Comparison of ENCODE assay signal across 20 cellular contexts in the genomic region with DNA sequence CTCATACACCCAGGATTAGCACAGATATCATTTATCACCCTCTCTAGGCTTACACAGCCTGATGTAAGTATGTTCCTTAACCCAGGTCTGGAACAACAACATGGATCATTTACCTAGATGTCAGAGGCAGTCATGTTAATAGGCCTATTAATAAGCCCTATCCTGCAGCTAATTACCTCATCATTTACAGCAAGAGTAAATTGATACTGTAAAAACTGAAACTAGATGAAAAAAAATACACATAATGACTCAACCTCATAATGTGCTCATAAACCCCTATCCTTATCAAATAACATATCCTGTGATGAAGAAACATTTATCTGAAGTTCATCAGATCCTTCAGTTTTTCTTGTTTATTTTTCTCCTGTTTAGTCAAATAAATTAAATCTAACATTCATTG.
DNase-seq lines count a peak whose midpoint lies in the region; TF ChIP-seq lines count a peak whose summit lies in the region.
"Had no signal": no experiment of that assay in that cellular context is flagged by ENCODE, and none has a peak within 500 bp of the region (broad histone marks: within the 10 kb centered on the region; RNA-seq: fewer than 3 reads in every experiment).

No MANE protein-coding gene starts in this region.

- H3K27ac Mint-ChIP-seq in mesothelial cell of epicardium = no peak overlapping the region
- H3K27ac Mint-ChIP-seq: CD4-positive, alpha-beta memory T cell; HFFc6 had no signal

- H3K9me3 ChIP-seq in adrenal gland (replicated peaks in 1 of 3) (no peaks in the 10 kb centered on the region), BE2C (no peaks in the 10 kb centered on the region)
- H3K9me3 ChIP-seq: A549, BLaER1 had no signal

- TF ChIP-seq POLR2A in adrenal gland (IDR thresholded peaks at IDR 0.05) = no peak

- H3K4me3 ChIP-seq in choroid plexus epithelial cell (ENCODE audit: low read depth, low read length) = no peak overlapping the region
- H3K4me3 ChIP-seq in adrenal gland = no peak overlapping the region
- no peak overlapping the region for H3K4me3 ChIP-seq in BE2C (ENCODE audit: low read depth, low read length)
- H3K4me3 ChIP-seq: A549, BLaER1 had no signal

- peaks cover 15% of the 10 kb centered on the region for H3K4me1 Mint-ChIP-seq in mesothelial cell of epicardium
- H3K4me1 Mint-ChIP-seq: CD4-positive, alpha-beta memory T cell had no signal

- DNase-seq in NCI-H748 (lab: John Stamatoyannopoulos, UW; ENCODE audit: unreplicated experiment) (peak; percentile 8), NCI-H748 treated with DMSO at 0.1 percent for 48 hours (lab: John Stamatoyannopoulos, UW) (no peak), NCI-H2171 treated with DMSO at 0.1 percent for 48 hours (lab: John Stamatoyannopoulos, UW) (peak; percentile 89), choroid plexus epithelial cell (ENCODE audit: low read depth) (peak; percentile 39), adrenal gland (no peak), BE2C (no peak), mesothelial cell of epicardium (ENCODE audit: low spot score in 2 of 2, unreplicated experiment in 2 of 2) (no peak)
- DNase-seq in activated CD8-positive, alpha-beta memory T cell treated with anti-CD3 and anti-CD28 coated beads, Interleukin-2, amount 50 U/mL, for 48 hours = no peak
- DNase-seq: CD4-positive, alpha-beta memory T cell; DMS79; HFFc6; NCI-H1436 treated with DMSO at 0.1 percent for 48 hours; NCI-H2081; NCI-H345; RPMI8226; SIG-M5; T-helper 1 cell had no signal

- intact Hi-C loops in adrenal gland (cut with DNase I) = no loop called here

- no peaks in the 10 kb centered on the region for H3K27me3 ChIP-seq in adrenal gland
- H3K27me3 ChIP-seq in BE2C = no peaks in the 10 kb centered on the region
- H3K27me3 ChIP-seq: BLaER1 had no signal

- TF ChIP-seq CTCF in choroid plexus epithelial cell (conservative IDR thresholded peaks at IDR 0.05; ENCODE audit: low read depth, low read length) (no peak), adrenal gland (IDR thresholded peaks at IDR 0.05) (no peak), BE2C (IDR thresholded peaks at IDR 0.05; ENCODE audit: low read depth, low read length) (no peak), mesothelial cell of epicardium (IDR thresholded peaks at IDR 0.05; ENCODE audit: unreplicated experiment) (no peak)

- no peaks in the 10 kb centered on the region for H3K27me3 Mint-ChIP-seq in mesothelial cell of epicardium (ENCODE audit: low read depth)
- H3K27me3 Mint-ChIP-seq: CD4-positive, alpha-beta memory T cell had no signal

- H3K9me3 Mint-ChIP-seq in mesothelial cell of epicardium = no peaks in the 10 kb centered on the region
- H3K9me3 Mint-ChIP-seq: CD4-positive, alpha-beta memory T cell had no signal

- H3K36me3 ChIP-seq in adrenal gland (replicated peaks in 1 of 2) (no peaks in the 10 kb centered on the region), BE2C (no peaks in the 10 kb centered on the region)
- H3K36me3 ChIP-seq: BLaER1 had no signal

- no peak overlapping the region for H3K4me3 Mint-ChIP-seq in mesothelial cell of epicardium
- H3K4me3 Mint-ChIP-seq: CD4-positive, alpha-beta memory T cell; HFFc6 had no signal

- no peaks in the 10 kb centered on the region for H3K36me3 Mint-ChIP-seq in mesothelial cell of epicardium
- H3K36me3 Mint-ChIP-seq: CD4-positive, alpha-beta memory T cell had no signal

- H3K4me1 ChIP-seq in adrenal gland (replicated peaks in 1 of 2) = no peaks in the 10 kb centered on the region
- peaks cover 19% of the 10 kb centered on the region for H3K4me1 ChIP-seq in BE2C
- H3K4me1 ChIP-seq: A549, BLaER1 had no signal

- H3K27ac ChIP-seq in adrenal gland = no peak overlapping the region
- H3K27ac ChIP-seq: A549, BLaER1, KMS-11 had no signal

Comparison
In these comparisons a context has a peak if more than half of its experiments do, and no peak if none do; other contexts are left out.
1. DNase-seq: peak in NCI-H748 (single experiment), NCI-H2171 treated with DMSO at 0.1 percent for 48 hours (single experiment) and choroid plexus epithelial cell (single experiment); none in NCI-H748 treated with DMSO at 0.1 percent for 48 hours (single experiment), adrenal gland (0 of 7), activated CD8-positive, alpha-beta memory T cell treated with anti-CD3 and anti-CD28 coated beads, Interleukin-2, amount 50 U/mL, for 48 hours (single experiment), BE2C (single experiment) and mesothelial cell of epicardium (0 of 2).